1 cellular context compared by ENCODE assay signal in genomic region chr15:48385031-48385430, GRCh38.
TF ChIP-seq lines count a peak whose summit lies in the region.

No MANE protein-coding gene starts in this region.

TF ChIP-seq in SK-N-SH, 30 proteins besides CTCF, POLR2A, EP300 and RAD21 (continued from another document):
- TF ChIP-seq ZBTB33 (IDR thresholded peaks at IDR 0.05; ENCODE audit: borderline replicate concordance, low read depth), result no peak
- TF ChIP-seq REST (IDR thresholded peaks at IDR 0.05; ENCODE audit: low read depth, low read length), result no peak
- no peak for TF ChIP-seq YY1 (IDR thresholded peaks at IDR 0.05; ENCODE audit: low read depth)
- TF ChIP-seq GATA2 (CRISPR knock-in tag; IDR thresholded peaks at IDR 0.05), result no peak
- no peak for TF ChIP-seq CHD2 (IDR thresholded peaks at IDR 0.05; ENCODE audit: low read length, partially characterized antibody)
- TF ChIP-seq MEF2A (IDR thresholded peaks at IDR 0.05; ENCODE audit: borderline replicate concordance, low read depth), result no peak
- TF ChIP-seq IRF3 (IDR thresholded peaks at IDR 0.05; ENCODE audit: low read depth, low read length), result no peak
- no peak for TF ChIP-seq RXRA (IDR thresholded peaks at IDR 0.05; ENCODE audit: borderline replicate concordance, low read depth)
- TF ChIP-seq NFIC (IDR thresholded peaks at IDR 0.05; ENCODE audit: borderline replicate concordance), result no peak
- TF ChIP-seq SIN3A (IDR thresholded peaks at IDR 0.05; ENCODE audit: borderline replicate concordance, low read depth, low read length), result no peak
TF ChIP-seq in SK-N-SH: peak in this region for 0.
